Comparison of ENCODE assay signal across 1 cellular context in the genomic region with DNA sequence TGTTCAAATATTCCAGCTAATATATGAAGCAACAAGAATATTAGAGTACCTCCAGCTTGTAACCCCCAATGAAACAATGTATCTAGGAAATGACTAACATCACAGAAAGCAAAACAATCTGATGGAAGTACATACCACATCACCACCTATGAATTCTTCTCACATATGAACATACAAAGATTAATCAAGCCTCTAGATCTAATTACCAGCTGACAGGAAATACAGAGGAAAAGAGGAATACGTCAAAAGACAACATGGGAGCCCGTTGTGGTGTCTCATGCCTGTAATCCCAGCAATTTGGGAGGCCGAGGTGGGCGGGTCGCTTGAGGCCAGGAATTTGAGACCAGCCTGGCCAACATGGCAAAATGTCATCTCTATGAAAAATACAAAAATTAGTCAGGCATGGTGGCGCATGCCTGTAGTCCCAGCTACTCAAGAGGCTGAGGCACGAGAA.
TF ChIP-seq lines count a peak whose summit lies in the region.

No MANE protein-coding gene starts in this region.

TF ChIP-seq in WTC11, 78 proteins besides CTCF, POLR2A, EP300 and RAD21 (continued from another document):
- TF ChIP-seq, protein P1, sequence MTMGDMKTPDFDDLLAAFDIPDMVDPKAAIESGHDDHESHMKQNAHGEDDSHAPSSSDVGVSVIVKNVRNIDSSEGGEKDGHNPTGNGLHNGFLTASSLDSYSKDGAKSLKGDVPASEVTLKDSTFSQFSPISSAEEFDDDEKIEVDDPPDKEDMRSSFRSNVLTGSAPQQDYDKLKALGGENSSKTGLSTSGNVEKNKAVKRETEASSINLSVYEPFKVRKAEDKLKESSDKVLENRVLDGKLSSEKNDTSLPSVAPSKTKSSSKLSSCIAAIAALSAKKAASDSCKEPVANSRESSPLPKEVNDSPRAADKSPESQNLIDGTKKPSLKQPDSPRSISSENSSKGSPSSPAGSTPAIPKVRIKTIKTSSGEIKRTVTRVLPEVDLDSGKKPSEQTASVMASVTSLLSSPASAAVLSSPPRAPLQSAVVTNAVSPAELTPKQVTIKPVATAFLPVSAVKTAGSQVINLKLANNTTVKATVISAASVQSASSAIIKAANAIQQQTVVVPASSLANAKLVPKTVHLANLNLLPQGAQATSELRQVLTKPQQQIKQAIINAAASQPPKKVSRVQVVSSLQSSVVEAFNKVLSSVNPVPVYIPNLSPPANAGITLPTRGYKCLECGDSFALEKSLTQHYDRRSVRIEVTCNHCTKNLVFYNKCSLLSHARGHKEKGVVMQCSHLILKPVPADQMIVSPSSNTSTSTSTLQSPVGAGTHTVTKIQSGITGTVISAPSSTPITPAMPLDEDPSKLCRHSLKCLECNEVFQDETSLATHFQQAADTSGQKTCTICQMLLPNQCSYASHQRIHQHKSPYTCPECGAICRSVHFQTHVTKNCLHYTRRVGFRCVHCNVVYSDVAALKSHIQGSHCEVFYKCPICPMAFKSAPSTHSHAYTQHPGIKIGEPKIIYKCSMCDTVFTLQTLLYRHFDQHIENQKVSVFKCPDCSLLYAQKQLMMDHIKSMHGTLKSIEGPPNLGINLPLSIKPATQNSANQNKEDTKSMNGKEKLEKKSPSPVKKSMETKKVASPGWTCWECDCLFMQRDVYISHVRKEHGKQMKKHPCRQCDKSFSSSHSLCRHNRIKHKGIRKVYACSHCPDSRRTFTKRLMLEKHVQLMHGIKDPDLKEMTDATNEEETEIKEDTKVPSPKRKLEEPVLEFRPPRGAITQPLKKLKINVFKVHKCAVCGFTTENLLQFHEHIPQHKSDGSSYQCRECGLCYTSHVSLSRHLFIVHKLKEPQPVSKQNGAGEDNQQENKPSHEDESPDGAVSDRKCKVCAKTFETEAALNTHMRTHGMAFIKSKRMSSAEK (CRISPR knock-in tag; IDR thresholded peaks at IDR 0.05; ENCODE audit: borderline replicate concordance) = no peak
- TF ChIP-seq, protein P2, sequence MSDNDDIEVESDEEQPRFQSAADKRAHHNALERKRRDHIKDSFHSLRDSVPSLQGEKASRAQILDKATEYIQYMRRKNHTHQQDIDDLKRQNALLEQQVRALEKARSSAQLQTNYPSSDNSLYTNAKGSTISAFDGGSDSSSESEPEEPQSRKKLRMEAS (CRISPR knock-in tag; IDR thresholded peaks at IDR 0.05) = no peak
- TF ChIP-seq NFYB (CRISPR knock-in tag; conservative IDR thresholded peaks at IDR 0.05; ENCODE audit: low read depth) (no peak), FOXK1 (CRISPR knock-in tag; IDR thresholded peaks at IDR 0.05) (no peak), MLX (CRISPR knock-in tag; IDR thresholded peaks at IDR 0.05) (no peak)
- TF ChIP-seq, protein P3, sequence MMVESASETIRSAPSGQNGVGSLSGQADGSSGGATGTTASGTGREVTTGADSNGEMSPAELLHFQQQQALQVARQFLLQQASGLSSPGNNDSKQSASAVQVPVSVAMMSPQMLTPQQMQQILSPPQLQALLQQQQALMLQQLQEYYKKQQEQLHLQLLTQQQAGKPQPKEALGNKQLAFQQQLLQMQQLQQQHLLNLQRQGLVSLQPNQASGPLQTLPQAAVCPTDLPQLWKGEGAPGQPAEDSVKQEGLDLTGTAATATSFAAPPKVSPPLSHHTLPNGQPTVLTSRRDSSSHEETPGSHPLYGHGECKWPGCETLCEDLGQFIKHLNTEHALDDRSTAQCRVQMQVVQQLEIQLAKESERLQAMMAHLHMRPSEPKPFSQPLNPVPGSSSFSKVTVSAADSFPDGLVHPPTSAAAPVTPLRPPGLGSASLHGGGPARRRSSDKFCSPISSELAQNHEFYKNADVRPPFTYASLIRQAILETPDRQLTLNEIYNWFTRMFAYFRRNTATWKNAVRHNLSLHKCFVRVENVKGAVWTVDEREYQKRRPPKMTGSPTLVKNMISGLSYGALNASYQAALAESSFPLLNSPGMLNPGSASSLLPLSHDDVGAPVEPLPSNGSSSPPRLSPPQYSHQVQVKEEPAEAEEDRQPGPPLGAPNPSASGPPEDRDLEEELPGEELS (CRISPR knock-in tag; IDR thresholded peaks at IDR 0.05) = no peak
- TF ChIP-seq, protein P4, sequence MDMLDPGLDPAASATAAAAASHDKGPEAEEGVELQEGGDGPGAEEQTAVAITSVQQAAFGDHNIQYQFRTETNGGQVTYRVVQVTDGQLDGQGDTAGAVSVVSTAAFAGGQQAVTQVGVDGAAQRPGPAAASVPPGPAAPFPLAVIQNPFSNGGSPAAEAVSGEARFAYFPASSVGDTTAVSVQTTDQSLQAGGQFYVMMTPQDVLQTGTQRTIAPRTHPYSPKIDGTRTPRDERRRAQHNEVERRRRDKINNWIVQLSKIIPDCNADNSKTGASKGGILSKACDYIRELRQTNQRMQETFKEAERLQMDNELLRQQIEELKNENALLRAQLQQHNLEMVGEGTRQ (CRISPR knock-in tag; IDR thresholded peaks at IDR 0.05) = no peak
